In genomic region chr19:13794752-13795589, GRCh38 we compare ENCODE assay signal across 8 cellular contexts.
A peak's percentile ranks its signal among the peaks of the same experiment; 100 is the strongest.
DNase-seq lines count a peak whose midpoint lies in the region; ATAC-seq, FAIRE-seq and TF ChIP-seq lines count a peak whose summit lies in the region.

Gene ZSWIM4, plus strand, starts transcription at chr19:13795443. Its CDS starts 206 bp downstream, at chr19:13795649.

- H3K27me3 ChIP-seq in OCI-LY1 (ENCODE audit: insufficient read depth, low read length): no peaks in the 10 kb centered on the region

- no peaks in the 10 kb centered on the region for H3K36me3 ChIP-seq in OCI-LY1 (ENCODE audit: insufficient read depth, low read length)

- H3K79me2 ChIP-seq in OCI-LY1 (ENCODE audit: insufficient read depth, low read length): no peaks in the 10 kb centered on the region

- FAIRE-seq in D721Med (lab: Jason Lieb, UNC): no peak

- H2AFZ ChIP-seq in OCI-LY1 (ENCODE audit: low read length): no peak within 1 kb of the TSS

- no peaks in the 10 kb centered on the region for H3K9me2 ChIP-seq in OCI-LY1 (ENCODE audit: low read depth, low read length)

- TF ChIP-seq CTCF in D721Med (IDR thresholded peaks at IDR 0.05; ENCODE audit: insufficient read depth, missing control alignments) (no peak), OCI-LY1 (IDR thresholded peaks at IDR 0.05; ENCODE audit: low read length) (no peak)

- peaks cover 18% of the 10 kb centered on the region for H3K4me1 ChIP-seq in OCI-LY1 (ENCODE audit: insufficient read depth, low read length, severe bottlenecking)

- H3K27ac ChIP-seq in OCI-LY1 (ENCODE audit: low read depth, low read length, poor library complexity, severe bottlenecking): no peak within 1 kb of the TSS

- H3F3A ChIP-seq in OCI-LY1 (ENCODE audit: insufficient read depth, low read length): no peaks in the 10 kb centered on the region

- peak; percentile 89 for ATAC-seq in GM21526 (IDR thresholded peaks at IDR 0.05; ENCODE audit: low FRiP score, unreplicated experiment)

- H3K9ac ChIP-seq in OCI-LY1 (ENCODE audit: low read length): peak within 1 kb of the TSS; percentile 54; the same call in 1 of the 2 replicates

- H3K4me3 ChIP-seq in OCI-LY1 (ENCODE audit: low read depth, low read length, poor library complexity, severe bottlenecking): peak within 1 kb of the TSS; percentile 66

- no peaks in the 10 kb centered on the region for H4K20me1 ChIP-seq in OCI-LY1 (ENCODE audit: insufficient read depth, low read length)

- H3K9me3 ChIP-seq in OCI-LY1 (ENCODE audit: low read length): no peaks in the 10 kb centered on the region

- peak within 1 kb of the TSS; percentile 80 for H3K4me2 ChIP-seq in OCI-LY1 (ENCODE audit: low read length)

- DNase-seq in D721Med (ENCODE audit: insufficient read length, low spot score): peak; percentile 88
- DNase-seq in HuH-7 (ENCODE audit: low spot score): peak; percentile 99
- DNase-seq in activated T-cell treated with anti-CD3 and anti-CD28 coated beads for 1 hour (ENCODE audit: low read depth): peak; percentile 85
- peak; percentile 96 for DNase-seq in epidermal melanocyte (ENCODE audit: insufficient read length, low spot score)
- peak; percentile 97 for DNase-seq in middle frontal gyrus (ENCODE audit: extremely low spot score, low spot score)
- DNase-seq in stimulated activated CD8-positive, alpha-beta memory T cell treated with anti-CD3 and anti-CD28 coated beads, Interleukin-2, amount 100 ng/mL, for 1 hour (ENCODE audit: low read depth in 2 of 2): peak; percentile 88 to 90
